In the genomic region with DNA sequence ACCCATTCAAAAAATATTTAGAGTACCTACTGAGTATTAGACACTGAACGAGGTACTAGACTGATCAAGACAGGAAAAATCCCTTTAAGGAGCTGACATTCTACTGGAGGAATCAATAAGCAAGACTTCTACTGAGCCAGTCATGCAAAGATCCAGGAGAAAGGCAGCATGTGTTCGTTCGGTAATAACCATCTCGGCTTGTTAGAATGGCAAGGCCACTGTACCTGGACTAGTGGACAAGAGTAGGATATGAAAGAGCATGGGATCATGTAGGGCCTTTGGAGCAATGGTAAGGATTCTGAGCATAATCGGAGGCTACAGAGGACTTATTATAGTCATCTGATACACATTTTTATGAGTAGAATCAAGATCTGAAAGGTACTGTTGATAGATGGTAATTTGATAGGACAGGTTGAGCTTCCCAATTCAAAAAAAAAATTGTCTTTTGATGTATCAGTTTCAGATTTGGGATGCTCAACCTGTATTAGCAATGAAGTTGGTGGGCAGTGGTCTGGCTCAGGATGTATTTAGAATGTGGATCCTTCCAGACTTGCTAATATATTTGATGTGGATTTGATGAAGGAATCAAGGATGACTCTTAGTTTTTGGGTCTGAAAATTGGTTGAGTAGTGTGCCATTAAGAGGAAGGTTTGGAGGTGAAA, we compare ENCODE assay signal across 8 cellular contexts. TPM values are rescaled to one million over a fixed set of nuclear protein-coding genes. Genes with fewer than 3 reads are reported as not detected.
DNase-seq lines count a peak whose midpoint lies in the region; ATAC-seq and TF ChIP-seq lines count a peak whose summit lies in the region.

No MANE protein-coding gene starts in this region.

- in situ Hi-C loops in GM13977 (cut with MboI; ENCODE audit: low pct_unique_long_range_greater_than_20kb, low sequenced_read_pairs, unreplicated experiment) = no loop called here

- H3K9ac ChIP-seq in HUES6 (ENCODE audit: low read length) = no peak overlapping the region

- H3K36me3 Mint-ChIP-seq in CD8-positive, alpha-beta T cell = peaks cover 58% of the 10 kb centered on the region
- peaks cover 24% of the 10 kb centered on the region for H3K36me3 Mint-ChIP-seq in activated naive CD8-positive, alpha-beta T cell
- peaks cover 8 to 51% (median 19%) of the 10 kb centered on the region in 3 donors for H3K36me3 Mint-ChIP-seq in naive thymus-derived CD8-positive, alpha-beta T cell

- no peak overlapping the region for H3K27ac ChIP-seq in CD8-positive, alpha-beta T cell (ENCODE audit: low read depth, low read length)
- H3K27ac ChIP-seq in HUES6 (ENCODE audit: low read depth, low read length) = no peak overlapping the region

- peak overlapping the region; percentile 1 for H3K4me3 Mint-ChIP-seq in CD8-positive, alpha-beta T cell
- peak overlapping the region; percentile 95 for H3K4me3 Mint-ChIP-seq in activated naive CD8-positive, alpha-beta T cell
- H3K4me3 Mint-ChIP-seq in naive thymus-derived CD8-positive, alpha-beta T cell = peak overlapping the region in 9 of 10 donors; percentile 3 to 99 (median 11)

- H3K4me3 ChIP-seq in CD8-positive, alpha-beta T cell (ENCODE audit: low read depth, low read length) = no peak overlapping the region
- peak overlapping the region; percentile 87; the same call in 1 of the 2 replicates for H3K4me3 ChIP-seq in HUES6 (ENCODE audit: low read depth, low read length)

- H3K27me3 ChIP-seq in CD8-positive, alpha-beta T cell (ENCODE audit: insufficient read depth, low read length) = no peaks in the 10 kb centered on the region
- no peaks in the 10 kb centered on the region for H3K27me3 ChIP-seq in HUES6 (ENCODE audit: control insufficient read depth, insufficient read depth, low read length)

- POLR2A ChIA-PET in CD8-positive, alpha-beta T cell (lab: Charles Lee) = interaction anchor here (5.5 to 27.3 kb wide), 2 partner anchors 21 to 133 kb away, joined by 127 to 762 read pairs; partner anchors contain the start of gene HNRNPU
- POLR2A ChIA-PET in naive thymus-derived CD8-positive, alpha-beta T cell (lab: Charles Lee) = interaction anchor here (0.6 to 23.9 kb wide), 4 partner anchors 17 to 649 kb away, joined by 3 to 1109 read pairs (median 125); partner anchors contain the start of gene HNRNPU

- H3K9me3 ChIP-seq in CD8-positive, alpha-beta T cell (ENCODE audit: low read length) = no peaks in the 10 kb centered on the region
- H3K9me3 ChIP-seq in HUES6 (ENCODE audit: control insufficient read depth, insufficient read depth, low read depth, low read length) = no peaks in the 10 kb centered on the region

- no peak for DNase-seq in CD8-positive, alpha-beta T cell
- no peak for DNase-seq in naive thymus-derived CD8-positive, alpha-beta T cell
- DNase-seq in AG20443 (ENCODE audit: low spot score) (no peak), GM13977 (ENCODE audit: low spot score) (no peak), iPS-NIHi11 (ENCODE audit: low spot score) (no peak), posterior cingulate gyrus (no peak)

- no peaks in the 10 kb centered on the region for H3K27me3 Mint-ChIP-seq in CD8-positive, alpha-beta T cell (ENCODE audit: low read depth)
- H3K27me3 Mint-ChIP-seq in activated naive CD8-positive, alpha-beta T cell = no peaks in the 10 kb centered on the region
- H3K27me3 Mint-ChIP-seq in naive thymus-derived CD8-positive, alpha-beta T cell = no peaks in the 10 kb centered on the region

- ATAC-seq in CD8-positive, alpha-beta T cell = no peak
- no peak for ATAC-seq in naive thymus-derived CD8-positive, alpha-beta T cell

- peaks cover 40% of the 10 kb centered on the region for H3K4me1 ChIP-seq in CD8-positive, alpha-beta T cell (ENCODE audit: insufficient read depth, low read length)
- peaks cover 17% of the 10 kb centered on the region; the same call in 1 of the 2 replicates for H3K4me1 ChIP-seq in HUES6 (ENCODE audit: control insufficient read depth, insufficient read depth, low read length)

- H3K4me1 Mint-ChIP-seq in CD8-positive, alpha-beta T cell (ENCODE audit: low read depth) = peaks cover 66% of the 10 kb centered on the region
- peaks cover 67% of the 10 kb centered on the region for H3K4me1 Mint-ChIP-seq in activated naive CD8-positive, alpha-beta T cell (ENCODE audit: low read depth)
- H3K4me1 Mint-ChIP-seq in naive thymus-derived CD8-positive, alpha-beta T cell = peaks cover 27 to 71% (median 64%) of the 10 kb centered on the region in 4 donors

- H3K9me3 Mint-ChIP-seq in CD8-positive, alpha-beta T cell = no peaks in the 10 kb centered on the region
- H3K9me3 Mint-ChIP-seq in activated naive CD8-positive, alpha-beta T cell (ENCODE audit: low read depth) = peaks cover 7% of the 10 kb centered on the region
- peaks cover 0 to 7% (median 0%) of the 10 kb centered on the region in 9 donors for H3K9me3 Mint-ChIP-seq in naive thymus-derived CD8-positive, alpha-beta T cell

- CTCF ChIA-PET in CD8-positive, alpha-beta T cell (lab: Charles Lee) = interaction anchor here (1.4 kb wide), 1 partner anchor 36 kb away, joined by 3 read pairs; no protein-coding TSS in a partner anchor

- no peak for TF ChIP-seq CTCF in CD8-positive, alpha-beta T cell (IDR thresholded peaks at IDR 0.05)
- TF ChIP-seq CTCF in GM13977 (IDR thresholded peaks at IDR 0.05; ENCODE audit: extremely low read depth, insufficient read depth, missing control alignments) = no peak

- H3K36me3 ChIP-seq in CD8-positive, alpha-beta T cell (ENCODE audit: insufficient read depth, low read length) = peaks cover 7% of the 10 kb centered on the region
- H3K36me3 ChIP-seq in HUES6 (ENCODE audit: control insufficient read depth, insufficient read depth, low read length) = peaks cover 42% of the 10 kb centered on the region

- intact Hi-C loops in CD8-positive, alpha-beta T cell (cut with DNase I, micrococcal nuclease) = loop anchor here (1.0 to 10.0 kb wide), 7 partner anchors 13 to 1727 kb away; partner anchors contain the start of genes ADSS2 (in 1 of the 2), AKT3 (in 1 of the 2), CEP170 (in 1 of the 2) and CNST (in 1 of the 2)
- intact Hi-C loops in posterior cingulate gyrus (cut with DNase I) = loop anchor here (10.0 kb wide), 1 partner anchor 183 kb away; the partner anchor contains the start of gene DESI2

- peak overlapping the region; percentile 62 for H3K27ac Mint-ChIP-seq in CD8-positive, alpha-beta T cell
- H3K27ac Mint-ChIP-seq in activated naive CD8-positive, alpha-beta T cell = peak overlapping the region; percentile 94
- peak overlapping the region; percentile 29 to 98 (median 52) for H3K27ac Mint-ChIP-seq in naive thymus-derived CD8-positive, alpha-beta T cell

RNA-seq across cellular contexts. Expression of gene COX20, which starts 2.3 kb away (rescaled TPM):
- total RNA-seq in CD8-positive, alpha-beta T cell = 10 to 100 TPM; 17.4 to 17.7 TPM
- 10 to 100 TPM; 35.8 to 36.8 TPM for total RNA-seq in naive thymus-derived CD8-positive, alpha-beta T cell
- 10 to 100 TPM; 31.4 to 52.6 (median 49.3) TPM for polyA plus RNA-seq in naive thymus-derived CD8-positive, alpha-beta T cell

RNA-seq across cellular contexts. Expression of gene HNRNPU, which starts 26.6 kb away (rescaled TPM):
- 100 to 1,000 TPM; 411 to 415 TPM for total RNA-seq in CD8-positive, alpha-beta T cell
- total RNA-seq in naive thymus-derived CD8-positive, alpha-beta T cell = 100 to 1,000 TPM; 395 to 403 TPM
- 100 to 1,000 TPM; 179 to 392 (median 281) TPM for polyA plus RNA-seq in naive thymus-derived CD8-positive, alpha-beta T cell

Comparison
In these comparisons a context has a peak if more than half of its experiments do, and no peak if none do; other contexts are left out.
1. H3K4me3 Mint-ChIP-seq: peak in every context shown above with its lines; median percentile 95 in activated naive CD8-positive, alpha-beta T cell; 11 in naive thymus-derived CD8-positive, alpha-beta T cell; 1 in CD8-positive, alpha-beta T cell.